In the genomic region with DNA sequence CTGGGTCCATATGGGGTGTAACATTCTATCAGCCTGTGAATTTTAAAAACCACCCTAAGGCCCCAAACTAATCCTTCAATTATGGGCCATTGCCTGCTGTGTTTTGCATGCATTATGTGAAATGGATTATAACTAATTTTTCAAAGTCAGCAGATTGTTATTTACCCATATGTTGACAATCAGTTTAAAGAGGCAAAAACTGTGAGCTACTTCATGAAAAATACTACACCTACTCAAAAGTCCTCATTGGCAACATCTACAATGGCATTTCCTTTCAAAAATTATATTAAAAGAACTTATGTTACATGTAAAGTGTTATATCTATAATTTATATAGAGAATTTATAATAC, we compare ENCODE assay signal across 12 cellular contexts.
DNase-seq lines count a peak whose midpoint lies in the region; ATAC-seq and TF ChIP-seq lines count a peak whose summit lies in the region.
"Had no signal": no experiment of that assay in that cellular context is flagged by ENCODE, and none has a peak within 500 bp of the region (broad histone marks: within the 10 kb centered on the region; RNA-seq: fewer than 3 reads in every experiment).

No MANE protein-coding gene starts in this region.

- no peak for TF ChIP-seq CTCF in Loucy (conservative IDR thresholded peaks at IDR 0.05; ENCODE audit: low read length)

- H3K9me3 ChIP-seq in Loucy (ENCODE audit: insufficient read depth, low read depth, low read length), result no peaks in the 10 kb centered on the region
- H3K9me3 ChIP-seq: Peyer's patch had no signal

- ATAC-seq in activated naive CD8-positive, alpha-beta T cell treated with anti-CD3 and anti-CD28 coated beads, Interleukin-2, amount 50 U/mL, for 24 hours, result no peak
- no peak for ATAC-seq in stimulated activated naive CD8-positive, alpha-beta T cell treated with anti-CD3 and anti-CD28 coated beads, Interleukin-15, amount 100 ng/mL, for 72 hours
- ATAC-seq in HG03457 (IDR thresholded peaks at IDR 0.05; ENCODE audit: unreplicated experiment) (no peak), HG03354 (IDR thresholded peaks at IDR 0.05; ENCODE audit: poor library complexity, severe bottlenecking, unreplicated experiment) (no peak)

- H3K4me3 Mint-ChIP-seq in activated naive CD4-positive, alpha-beta T cell treated with anti-CD3 and anti-CD28 coated beads, Interleukin-2, amount 10 ng/mL, durations not matched to agents 7 days and 5 days, result peak overlapping the region; percentile 5
- peak overlapping the region; percentile 60 for H3K4me3 Mint-ChIP-seq in activated naive CD8-positive, alpha-beta T cell treated with anti-CD3 and anti-CD28 coated beads, Interleukin-2, amount 50 U/mL, for 24 hours
- H3K4me3 Mint-ChIP-seq in stimulated activated naive CD8-positive, alpha-beta T cell treated with anti-CD3 and anti-CD28 coated beads, Interleukin-15, amount 100 ng/mL, for 72 hours, result peak overlapping the region; percentile 66 to 77
- H3K4me3 Mint-ChIP-seq: nephron progenitor cell had no signal

- peak overlapping the region; percentile 54 for H3K4me3 ChIP-seq in Loucy (ENCODE audit: low read length, poor library complexity, severe bottlenecking)
- H3K4me3 ChIP-seq: cardiac muscle cell, Peyer's patch had no signal

- peak overlapping the region; percentile 65; the same call in 1 of the 2 replicates for H2AFZ ChIP-seq in Loucy (ENCODE audit: low read length)

- peaks cover 7% of the 10 kb centered on the region for H3K9me3 Mint-ChIP-seq in activated naive CD4-positive, alpha-beta T cell treated with anti-CD3 and anti-CD28 coated beads, Interleukin-2, amount 10 ng/mL, durations not matched to agents 7 days and 5 days
- H3K9me3 Mint-ChIP-seq in activated naive CD8-positive, alpha-beta T cell treated with anti-CD3 and anti-CD28 coated beads, Interleukin-2, amount 50 U/mL, for 24 hours, result peaks cover 21% of the 10 kb centered on the region
- peaks cover 24 to 29% of the 10 kb centered on the region in 2 donors for H3K9me3 Mint-ChIP-seq in stimulated activated naive CD8-positive, alpha-beta T cell treated with anti-CD3 and anti-CD28 coated beads, Interleukin-15, amount 100 ng/mL, for 72 hours

- H3K4me1 Mint-ChIP-seq in activated naive CD4-positive, alpha-beta T cell treated with anti-CD3 and anti-CD28 coated beads, Interleukin-2, amount 10 ng/mL, durations not matched to agents 7 days and 5 days, result peaks cover 61% of the 10 kb centered on the region
- H3K4me1 Mint-ChIP-seq in activated naive CD8-positive, alpha-beta T cell treated with anti-CD3 and anti-CD28 coated beads, Interleukin-2, amount 50 U/mL, for 24 hours, result peaks cover 78% of the 10 kb centered on the region
- peaks cover 90% of the 10 kb centered on the region for H3K4me1 Mint-ChIP-seq in stimulated activated naive CD8-positive, alpha-beta T cell treated with anti-CD3 and anti-CD28 coated beads, Interleukin-15, amount 100 ng/mL, for 72 hours

- no peaks in the 10 kb centered on the region for H3K9me2 ChIP-seq in Loucy (replicated peaks; ENCODE audit: low read depth, low read length)

- H3K4me2 ChIP-seq in Loucy (ENCODE audit: low read depth, low read length, poor library complexity, severe bottlenecking), result peak overlapping the region; percentile 70

- no peaks in the 10 kb centered on the region for H3K27me3 ChIP-seq in Loucy (ENCODE audit: insufficient read depth, low read length, poor library complexity, severe bottlenecking)
- H3K27me3 ChIP-seq: cardiac muscle cell, Peyer's patch had no signal

- CTCF ChIA-PET in activated naive CD4-positive, alpha-beta T cell treated with anti-CD3 and anti-CD28 coated beads, Interleukin-2, amount 10 ng/mL, durations not matched to agents 7 days and 5 days (lab: Charles Lee), result no interaction called here

- peaks cover 34% of the 10 kb centered on the region for H3K4me1 ChIP-seq in Loucy (ENCODE audit: insufficient read depth, low read length, poor library complexity, severe bottlenecking)
- H3K4me1 ChIP-seq: Peyer's patch had no signal

- H4K20me1 ChIP-seq in Loucy (ENCODE audit: insufficient read depth, low read length, poor library complexity, severe bottlenecking), result no peaks in the 10 kb centered on the region

- H3F3A ChIP-seq in Loucy (ENCODE audit: low read depth), result no peaks in the 10 kb centered on the region; the same call in 1 of the 2 replicates

- peak overlapping the region; percentile 98 for H3K27ac Mint-ChIP-seq in activated naive CD4-positive, alpha-beta T cell treated with anti-CD3 and anti-CD28 coated beads, Interleukin-2, amount 10 ng/mL, durations not matched to agents 7 days and 5 days
- peak overlapping the region; percentile 92 for H3K27ac Mint-ChIP-seq in activated naive CD8-positive, alpha-beta T cell treated with anti-CD3 and anti-CD28 coated beads, Interleukin-2, amount 50 U/mL, for 24 hours
- peak overlapping the region in 1 of 2 donors; percentile 97 for H3K27ac Mint-ChIP-seq in stimulated activated naive CD8-positive, alpha-beta T cell treated with anti-CD3 and anti-CD28 coated beads, Interleukin-15, amount 100 ng/mL, for 72 hours

- peak overlapping the region; percentile 2 for H3K9ac ChIP-seq in Loucy (ENCODE audit: low read depth, low read length, poor library complexity, severe bottlenecking)

- no peaks in the 10 kb centered on the region for H3K27me3 Mint-ChIP-seq in activated naive CD4-positive, alpha-beta T cell treated with anti-CD3 and anti-CD28 coated beads, Interleukin-2, amount 10 ng/mL, durations not matched to agents 7 days and 5 days
- no peaks in the 10 kb centered on the region for H3K27me3 Mint-ChIP-seq in activated naive CD8-positive, alpha-beta T cell treated with anti-CD3 and anti-CD28 coated beads, Interleukin-2, amount 50 U/mL, for 24 hours
- H3K27me3 Mint-ChIP-seq in stimulated activated naive CD8-positive, alpha-beta T cell treated with anti-CD3 and anti-CD28 coated beads, Interleukin-15, amount 100 ng/mL, for 72 hours, result no peaks in the 10 kb centered on the region

- no peaks in the 10 kb centered on the region for H3K79me2 ChIP-seq in Loucy (ENCODE audit: insufficient read depth, low read length)

- no peaks in the 10 kb centered on the region for H3K36me3 ChIP-seq in Loucy (ENCODE audit: insufficient read depth, low read length)
- H3K36me3 ChIP-seq: cardiac muscle cell, Peyer's patch had no signal

- DNase-seq in activated naive CD4-positive, alpha-beta T cell treated with anti-CD3 and anti-CD28 coated beads, Interleukin-2, amount 10 ng/mL, durations not matched to agents 7 days and 5 days, result no peak
- DNase-seq in activated naive CD4-positive, alpha-beta T cell treated with Interleukin-2 at 50 U/mL for 16 hours, result no peak
- DNase-seq in activated naive CD8-positive, alpha-beta T cell treated with anti-CD3 and anti-CD28 coated beads, Interleukin-2, amount 50 U/mL, for 24 hours, result no peak
- no peak for DNase-seq in stimulated activated naive CD8-positive, alpha-beta T cell treated with anti-CD3 and anti-CD28 coated beads, Interleukin-15, amount 100 ng/mL, for 72 hours
- no peak for DNase-seq in NCI-H187 (lab: John Stamatoyannopoulos, UW)
- DNase-seq: NCI-H774, nephron progenitor cell, Peyer's patch had no signal

- peaks cover 19% of the 10 kb centered on the region for H3K36me3 Mint-ChIP-seq in activated naive CD4-positive, alpha-beta T cell treated with anti-CD3 and anti-CD28 coated beads, Interleukin-2, amount 10 ng/mL, durations not matched to agents 7 days and 5 days
- H3K36me3 Mint-ChIP-seq in activated naive CD8-positive, alpha-beta T cell treated with anti-CD3 and anti-CD28 coated beads, Interleukin-2, amount 50 U/mL, for 24 hours (ENCODE audit: low read depth), result peaks cover 15% of the 10 kb centered on the region

Comparison
In these comparisons a context has a peak if more than half of its experiments do, and no peak if none do; other contexts are left out.
1. H3K4me3 Mint-ChIP-seq: peak in every context shown above with its lines; median percentile 72 in stimulated activated naive CD8-positive, alpha-beta T cell treated with anti-CD3 and anti-CD28 coated beads, Interleukin-15, amount 100 ng/mL, for 72 hours; 60 in activated naive CD8-positive, alpha-beta T cell treated with anti-CD3 and anti-CD28 coated beads, Interleukin-2, amount 50 U/mL, for 24 hours; 5 in activated naive CD4-positive, alpha-beta T cell treated with anti-CD3 and anti-CD28 coated beads, Interleukin-2, amount 10 ng/mL, durations not matched to agents 7 days and 5 days.